9 cellular contexts compared by ENCODE assay signal in genomic region chr12:6295187-6295811, GRCh38. TPM values are rescaled to one million over a fixed set of nuclear protein-coding genes. Genes with fewer than 3 reads are reported as not detected.
DNase-seq lines count a peak whose midpoint lies in the region; ATAC-seq lines count a peak whose summit lies in the region.
"Had no signal": no experiment of that assay in that cellular context is flagged by ENCODE, and none has a peak within 500 bp of the region (broad histone marks: within the 10 kb centered on the region; RNA-seq: fewer than 3 reads in every experiment).

No MANE protein-coding gene starts in this region.

- peak overlapping the region; percentile 88 for H3K27ac ChIP-seq in mesodermal cell (ENCODE audit: low read depth, low read length, severe bottlenecking)

- no peaks in the 10 kb centered on the region for H3K9me3 Mint-ChIP-seq in activated CD4-positive, alpha-beta T cell treated with anti-CD3 and anti-CD28 coated beads for 36 hours (ENCODE audit: low read depth)

- H3K9me3 ChIP-seq in mesodermal cell (ENCODE audit: control insufficient read depth, low read length) = no peaks in the 10 kb centered on the region

- CTCF ChIA-PET in activated CD4-positive, alpha-beta T cell treated with anti-CD3 and anti-CD28 coated beads for 36 hours (lab: Charles Lee) = interaction anchor here (1.3 kb wide), 1 partner anchor 11 kb away, joined by 5 read pairs; no protein-coding TSS in a partner anchor

- no peaks in the 10 kb centered on the region for H3K36me3 ChIP-seq in mesodermal cell (ENCODE audit: control insufficient read depth, insufficient read depth, low read length)

- H3K4me3 Mint-ChIP-seq in activated CD4-positive, alpha-beta T cell treated with anti-CD3 and anti-CD28 coated beads for 36 hours = no peak overlapping the region

- intact Hi-C loops in activated CD4-positive, alpha-beta T cell treated with anti-CD3 and anti-CD28 coated beads for 36 hours (cut with DNase I, micrococcal nuclease) = no loop called here

- DNase-seq in CD1c-positive myeloid dendritic cell (ENCODE audit: extremely low spot score) = peak; percentile 45
- DNase-seq in MV-4-11 (lab: John Stamatoyannopoulos, UW) = peak; percentile 42
- peak; percentile 96 for DNase-seq in dermis blood vessel endothelial cell
- no peak for DNase-seq in cerebellar nuclear complex (lab: John Stamatoyannopoulos, UW)
- DNase-seq in activated CD4-positive, alpha-beta T cell treated with anti-CD3 and anti-CD28 coated beads for 36 hours = no peak
- no peak for DNase-seq in NCI-H82 treated with DMSO at 0.1 percent for 48 hours (lab: John Stamatoyannopoulos, UW; ENCODE audit: unreplicated experiment)
- DNase-seq in NCI-H2107 treated with DMSO at 0.1 percent for 48 hours (lab: John Stamatoyannopoulos, UW; ENCODE audit: unreplicated experiment) = no peak
- DNase-seq: NCI-H446 treated with DMSO at 0.1 percent for 48 hours had no signal

- no peaks in the 10 kb centered on the region for H3K4me1 Mint-ChIP-seq in activated CD4-positive, alpha-beta T cell treated with anti-CD3 and anti-CD28 coated beads for 36 hours

- no peak for ATAC-seq in activated CD4-positive, alpha-beta T cell treated with anti-CD3 and anti-CD28 coated beads for 36 hours

- WGBS in mesodermal cell (ENCODE audit: insufficient coverage in 2 of 2), 2 experiments = 80 to 84% methylated on average over 3 to 4 of the region's 5 CpGs

- no peak overlapping the region for H3K27ac Mint-ChIP-seq in activated CD4-positive, alpha-beta T cell treated with anti-CD3 and anti-CD28 coated beads for 36 hours

- no peaks in the 10 kb centered on the region for H3K27me3 Mint-ChIP-seq in activated CD4-positive, alpha-beta T cell treated with anti-CD3 and anti-CD28 coated beads for 36 hours

- no peaks in the 10 kb centered on the region for H3K36me3 Mint-ChIP-seq in activated CD4-positive, alpha-beta T cell treated with anti-CD3 and anti-CD28 coated beads for 36 hours (ENCODE audit: low read depth)

- POLR2A ChIA-PET in activated CD4-positive, alpha-beta T cell treated with anti-CD3 and anti-CD28 coated beads for 36 hours (lab: Charles Lee) = no interaction called here

- no peak overlapping the region for H3K4me3 ChIP-seq in mesodermal cell (ENCODE audit: extremely low read depth, insufficient read depth, low read length, poor library complexity, severe bottlenecking)

- peaks cover 11% of the 10 kb centered on the region for H3K4me1 ChIP-seq in mesodermal cell (ENCODE audit: control insufficient read depth, insufficient read depth, low read length, poor library complexity, severe bottlenecking)

RNA-seq across cellular contexts. Expression of gene PLEKHG6, which starts 15.2 kb away (rescaled TPM):
- total RNA-seq in dermis blood vessel endothelial cell = 0.09 TPM in 1 of 2 replicates, not detected in the other
- 2.1 TPM for polyA plus RNA-seq in mesodermal cell (2013, experiment 1 of 2)
- 0.71 TPM for polyA plus RNA-seq in mesodermal cell (2013, experiment 2 of 2)
- total RNA-seq in activated CD4-positive, alpha-beta T cell treated with anti-CD3 and anti-CD28 coated beads for 36 hours = not detected

RNA-seq across cellular contexts. Expression of gene TNFRSF1A, which starts 46.6 kb away (rescaled TPM):
- 58.9 and 67.6 TPM in 2 replicates for total RNA-seq in dermis blood vessel endothelial cell
- 88.0 TPM for polyA plus RNA-seq in mesodermal cell (2013, experiment 1 of 2)
- polyA plus RNA-seq in mesodermal cell (2013, experiment 2 of 2) = 82.0 TPM
- total RNA-seq in activated CD4-positive, alpha-beta T cell treated with anti-CD3 and anti-CD28 coated beads for 36 hours = 10 to 100 TPM; 42.1 to 58.7 TPM

Comparison
In these comparisons a context has a peak if more than half of its experiments do, and no peak if none do; other contexts are left out.
1. DNase-seq: peak in CD1c-positive myeloid dendritic cell (single experiment), MV-4-11 (single experiment) and dermis blood vessel endothelial cell (single experiment); none in cerebellar nuclear complex (0 of 2), activated CD4-positive, alpha-beta T cell treated with anti-CD3 and anti-CD28 coated beads for 36 hours (single experiment), NCI-H82 treated with DMSO at 0.1 percent for 48 hours (single experiment) and NCI-H2107 treated with DMSO at 0.1 percent for 48 hours (single experiment).